ENCODE assay signal across 31 cellular contexts in genomic region chr13:37645181-37645580, GRCh38. TPM values are rescaled to one million over a fixed set of nuclear protein-coding genes. Genes with fewer than 3 reads are reported as not detected.
DNase-seq lines count a peak whose midpoint lies in the region; ATAC-seq and TF ChIP-seq lines count a peak whose summit lies in the region.
"Had no signal": no experiment of that assay in that cellular context is flagged by ENCODE, and none has a peak within 500 bp of the region (broad histone marks: within the 10 kb centered on the region; RNA-seq: fewer than 3 reads in every experiment).

No MANE protein-coding gene starts in this region.

- H3K18ac ChIP-seq in mesenchymal stem cell (ENCODE audit: low read depth in 1 of 2, low read length in 2 of 2) (no peak overlapping the region), neuronal stem cell (ENCODE audit: low read length) (no peak overlapping the region)

- no peak overlapping the region for H3K4ac ChIP-seq in mesenchymal stem cell (ENCODE audit: low read depth in 1 of 2, low read length in 2 of 2)
- H3K4ac ChIP-seq in neuronal stem cell (ENCODE audit: low read length) = no peak overlapping the region

- no peak overlapping the region for H3K4me2 ChIP-seq in mesenchymal stem cell (ENCODE audit: low read length, poor library complexity, severe bottlenecking)
- no peak overlapping the region for H3K4me2 ChIP-seq in neuronal stem cell (ENCODE audit: insufficient read depth, low read length, poor library complexity, severe bottlenecking)
- H3K4me2 ChIP-seq: KMS-11 had no signal

- DNase-seq in choroid plexus epithelial cell (ENCODE audit: low read depth) (peak; percentile 41), mesenchymal stem cell (peak; percentile 17), neuronal stem cell (ENCODE audit: low spot score) (peak; percentile 9), epidermal melanocyte (ENCODE audit: insufficient read length, low spot score) (no peak), NCI-H226 (no peak)
- DNase-seq: activated B cell treated with CpG ODN at 0.5 μM for 24 hours; activated CD4-positive, alpha-beta T cell treated with anti-CD3 and anti-CD28 coated beads, Interleukin-2, amount 10 ng/mL, durations not matched to agents 7 days and 5 days; activated effector memory CD4-positive, alpha-beta T cell treated with anti-CD3 and anti-CD28 coated beads, Interleukin-2, amount 50 U/mL, for 16 hours; activated T-cell treated with anti-CD3 and anti-CD28 coated beads, Interleukin-2, amount 50 U/mL, for 1 hour; AML-193; CD4-positive, CD25-positive, alpha-beta regulatory T cell; central memory CD4-positive, alpha-beta T cell; DND-41; gastrocnemius medialis; GF-D8; immature natural killer cell; left colon; MM.1S; NCI-H1417; NCI-H2029 treated with DMSO at 0.1 percent for 48 hours; NCI-H69; pancreas; PC-3; spleen; stimulated activated CD4-positive, alpha-beta T cell treated with anti-CD3 and anti-CD28 coated beads, Interleukin-4, amount 100 ng/mL, for 1 hour; thyroid gland had no signal

- H3K79me1 ChIP-seq in mesenchymal stem cell (replicated peaks; ENCODE audit: low read length, poor library complexity, severe bottlenecking) (no peaks in the 10 kb centered on the region), neuronal stem cell (ENCODE audit: low read depth, low read length) (no peaks in the 10 kb centered on the region)

- H2BK15ac ChIP-seq in mesenchymal stem cell (ENCODE audit: low read depth, poor library complexity, severe bottlenecking) = no peak overlapping the region
- no peak overlapping the region for H2BK15ac ChIP-seq in neuronal stem cell (ENCODE audit: low read length)

- no peak for TF ChIP-seq CTCF in choroid plexus epithelial cell (conservative IDR thresholded peaks at IDR 0.05; ENCODE audit: low read depth, low read length)

- H3K4me3 ChIP-seq in HUES48 (ENCODE audit: low read depth, low read length) = no peak overlapping the region
- no peak overlapping the region for H3K4me3 ChIP-seq in choroid plexus epithelial cell (ENCODE audit: low read depth, low read length)
- peak overlapping the region in 1 of 2 experiments; percentile 17 for H3K4me3 ChIP-seq in mesenchymal stem cell (ENCODE audit: insufficient read depth in 1 of 2, low read depth in 1 of 2, low read length in 2 of 2)
- H3K4me3 ChIP-seq in neuronal stem cell (ENCODE audit: low read length in 2 of 2) = peak overlapping the region in 1 of 2 donors; percentile 17
- H3K4me3 ChIP-seq: gastrocnemius medialis, pancreas, right atrium auricular region, spleen, thyroid gland had no signal

- H3K27ac ChIP-seq in HUES48 (ENCODE audit: low read depth, low read length) (peak overlapping the region; percentile 91), mesenchymal stem cell (ENCODE audit: low read length, poor library complexity, severe bottlenecking) (no peak overlapping the region), neuronal stem cell (replicated peaks; ENCODE audit: low read length) (peak overlapping the region; percentile 75)
- H3K27ac ChIP-seq: gastrocnemius medialis, KMS-11, pancreas, right atrium auricular region, spleen, thyroid gland had no signal

- H2BK5ac ChIP-seq in mesenchymal stem cell (ENCODE audit: low read depth, low read length, poor library complexity, severe bottlenecking) (no peak overlapping the region), neuronal stem cell (ENCODE audit: low read length) (no peak overlapping the region)

- H3K9ac ChIP-seq in HUES48 (ENCODE audit: low read depth, low read length) (no peak overlapping the region), mesenchymal stem cell (ENCODE audit: low read length) (peak overlapping the region; percentile 5), neuronal stem cell (ENCODE audit: low read depth, low read length, poor library complexity) (no peak overlapping the region)
- H3K9ac ChIP-seq: KMS-11 had no signal

- 48% methylated on average over 5 of the region's 5 CpGs for WGBS in mesenchymal stem cell
- no CpG with 5 or more reads among the region's 5 CpGs for WGBS in neuronal stem cell (ENCODE audit: extremely low coverage in 2 of 2, insufficient read length in 2 of 2, insufficient replicate concordance in 1 of 2), 2 donors

- H2BK120ac ChIP-seq in mesenchymal stem cell (ENCODE audit: low read depth, low read length) (no peak overlapping the region), neuronal stem cell (ENCODE audit: low read depth, low read length) (no peak overlapping the region)

- ATAC-seq in GM18861 (IDR thresholded peaks at IDR 0.05; ENCODE audit: unreplicated experiment) (no peak), HG03469 (IDR thresholded peaks at IDR 0.05; ENCODE audit: unreplicated experiment) (no peak)
- ATAC-seq: gastrocnemius medialis, left colon, pancreas, PC-3 had no signal

- H3K14ac ChIP-seq in mesenchymal stem cell (ENCODE audit: low read length in 2 of 2) = no peak overlapping the region
- H3K14ac ChIP-seq in neuronal stem cell (ENCODE audit: low read length) = no peak overlapping the region

- H3K9me3 ChIP-seq in HUES48 (ENCODE audit: control insufficient read depth, insufficient read depth, low read length) = no peaks in the 10 kb centered on the region
- no peaks in the 10 kb centered on the region for H3K9me3 ChIP-seq in mesenchymal stem cell (ENCODE audit: control insufficient read depth, low read length)
- peaks cover 0 to 3% of the 10 kb centered on the region in 2 donors for H3K9me3 ChIP-seq in neuronal stem cell (replicated peaks in 1 of 2; ENCODE audit: control insufficient read depth in 2 of 2, insufficient read depth in 1 of 2, low read depth in 1 of 2, low read length in 2 of 2)
- H3K9me3 ChIP-seq: gastrocnemius medialis, pancreas, right atrium auricular region, spleen, thyroid gland had no signal

- H3K27me3 ChIP-seq in HUES48 (ENCODE audit: control insufficient read depth, insufficient read depth, low read length) (no peaks in the 10 kb centered on the region), mesenchymal stem cell (ENCODE audit: control insufficient read depth in 1 of 2, insufficient read depth in 1 of 2, low read length in 2 of 2) (no peaks in the 10 kb centered on the region), neuronal stem cell (ENCODE audit: control insufficient read depth in 3 of 3, insufficient read depth in 3 of 3, low read depth in 1 of 3, low read length in 3 of 3) (no peaks in the 10 kb centered on the region)
- H3K27me3 ChIP-seq: gastrocnemius medialis, pancreas, right atrium auricular region, spleen had no signal

- H4K8ac ChIP-seq in mesenchymal stem cell (ENCODE audit: low read length) = no peak overlapping the region
- no peak overlapping the region for H4K8ac ChIP-seq in neuronal stem cell (ENCODE audit: low read depth, low read length)

- H4K91ac ChIP-seq in mesenchymal stem cell (ENCODE audit: low read length) = no peak overlapping the region
- no peak overlapping the region for H4K91ac ChIP-seq in neuronal stem cell (ENCODE audit: low read depth, low read length, poor library complexity)

- H2AFZ ChIP-seq in mesenchymal stem cell (ENCODE audit: low read depth, low read length) (no peak overlapping the region), neuronal stem cell (ENCODE audit: low read length) (peak overlapping the region; percentile 77)

- H3K23ac ChIP-seq in mesenchymal stem cell (ENCODE audit: low read length in 2 of 2) = no peak overlapping the region
- H3K23ac ChIP-seq in neuronal stem cell (ENCODE audit: low read depth, low read length, poor library complexity) = no peak overlapping the region

- H2BK12ac ChIP-seq in mesenchymal stem cell (ENCODE audit: low read length in 2 of 2) (peak overlapping the region in 1 of 2 experiments; percentile 10), neuronal stem cell (ENCODE audit: low read length) (no peak overlapping the region)

- no peak overlapping the region for H2AK5ac ChIP-seq in mesenchymal stem cell (ENCODE audit: low read length, severe bottlenecking)
- no peak overlapping the region for H2AK5ac ChIP-seq in neuronal stem cell (ENCODE audit: low read depth, low read length)

- H3K4me1 ChIP-seq in HUES48 (ENCODE audit: control insufficient read depth, insufficient read depth, low read length) (peaks cover 18% of the 10 kb centered on the region), mesenchymal stem cell (ENCODE audit: control insufficient read depth, insufficient read depth, low read depth, low read length) (no peaks in the 10 kb centered on the region), neuronal stem cell (ENCODE audit: control insufficient read depth in 2 of 2, insufficient read depth in 1 of 2, low read depth in 1 of 2, low read length in 2 of 2) (peaks cover 4 to 31% of the 10 kb centered on the region in 2 donors)
- H3K4me1 ChIP-seq: gastrocnemius medialis, pancreas, right atrium auricular region, spleen, thyroid gland had no signal

- H3K36me3 ChIP-seq in HUES48 (ENCODE audit: control insufficient read depth, insufficient read depth, low read length) = no peaks in the 10 kb centered on the region
- H3K36me3 ChIP-seq in mesenchymal stem cell (ENCODE audit: control insufficient read depth in 1 of 2, insufficient read depth in 2 of 2, low read depth in 1 of 2, low read length in 2 of 2) = no peaks in the 10 kb centered on the region
- H3K36me3 ChIP-seq in neuronal stem cell (replicated peaks in 1 of 2; ENCODE audit: control insufficient read depth in 2 of 2, insufficient read depth in 2 of 2, low read length in 2 of 2) = no peaks in the 10 kb centered on the region
- H3K36me3 ChIP-seq: gastrocnemius medialis, pancreas, right atrium auricular region, spleen, thyroid gland had no signal

RNA-seq across cellular contexts. Expression of gene POSTN, which starts 46.6 kb away (rescaled TPM):
- 396 TPM for polyA plus RNA-seq in mesenchymal stem cell (2013, experiment 1 of 2)
- polyA plus RNA-seq in mesenchymal stem cell (2013, experiment 2 of 2) = 397 TPM
- polyA plus RNA-seq in neuronal stem cell (2013, experiment 1 of 2) = not detected
- polyA plus RNA-seq in neuronal stem cell (2013, experiment 2 of 2) = not detected
- polyA plus RNA-seq: CD4-positive, CD25-positive, alpha-beta regulatory T cell; immature natural killer cell had no signal

Comparison
In these comparisons a context has a peak if more than half of its experiments do, and no peak if none do; other contexts are left out.
1. DNase-seq: peak in choroid plexus epithelial cell (single experiment), mesenchymal stem cell (single experiment) and neuronal stem cell (single experiment); none in epidermal melanocyte (single experiment) and NCI-H226 (single experiment).